9 cellular contexts compared by ENCODE assay signal in the genomic region with DNA sequence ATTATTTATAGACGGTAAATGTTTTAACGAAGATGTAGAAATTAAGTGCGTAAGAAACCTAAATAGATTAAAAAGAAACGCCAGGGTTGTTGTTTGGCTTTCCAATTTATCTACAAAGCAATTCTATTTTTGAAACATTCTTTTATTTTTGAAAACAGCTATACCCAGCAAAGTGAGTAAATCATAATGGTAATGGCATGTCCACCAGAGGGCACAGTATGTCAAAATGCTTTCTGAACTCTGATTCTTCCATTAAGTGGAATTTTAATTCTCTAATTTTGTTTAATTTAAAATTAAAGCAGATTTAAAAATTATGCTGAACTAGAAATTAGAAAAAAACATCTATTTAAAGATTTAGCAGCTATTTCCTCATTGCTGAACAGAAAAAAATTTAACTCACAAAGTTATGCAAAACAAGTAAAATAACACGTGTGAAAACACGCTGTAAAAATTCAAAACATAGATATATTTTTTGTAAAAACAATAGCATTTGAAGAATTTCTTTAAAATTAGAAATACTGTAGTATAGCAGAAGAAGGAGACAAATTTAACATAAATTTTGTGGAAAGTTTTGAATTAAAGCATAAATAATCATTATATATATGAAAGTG. TPM values are rescaled to one million over a fixed set of nuclear protein-coding genes. Genes with fewer than 3 reads are reported as not detected.
DNase-seq lines count a peak whose midpoint lies in the region; ATAC-seq and TF ChIP-seq lines count a peak whose summit lies in the region.
"Had no signal": no experiment of that assay in that cellular context is flagged by ENCODE, and none has a peak within 500 bp of the region (broad histone marks: within the 10 kb centered on the region; RNA-seq: fewer than 3 reads in every experiment).

No MANE protein-coding gene starts in this region.

- intact Hi-C loops in left ventricle myocardium inferior (cut with micrococcal nuclease): no loop called here
- intact Hi-C loops in right cardiac atrium (cut with DNase I): loop anchor here in 1 of 4 donors (10.0 kb wide), 1 partner anchor 541 kb away; no protein-coding TSS in a partner anchor

- H3K4me3 ChIP-seq in left ventricle myocardium inferior: no peak overlapping the region
- no peak overlapping the region for H3K4me3 ChIP-seq in right cardiac atrium (ENCODE audit: low read length)
- no peak overlapping the region for H3K4me3 ChIP-seq in foreskin fibroblast (ENCODE audit: low read depth in 1 of 2, low read length in 2 of 2)
- H3K4me3 ChIP-seq: SJSA1 had no signal

- H3K27ac ChIP-seq in left ventricle myocardium inferior (replicated peaks): no peak overlapping the region
- no peak overlapping the region for H3K27ac ChIP-seq in right cardiac atrium (ENCODE audit: low read length)
- H3K27ac ChIP-seq in RWPE1: no peak overlapping the region
- H3K27ac ChIP-seq: SJSA1 had no signal

- CTCF ChIA-PET in RWPE1 (lab: Yijun Ruan, JAX): interaction anchor here (0.6 to 1.8 kb wide), 6 partner anchors 57 to 558 kb away, joined by 3 to 11 read pairs (median 4); no protein-coding TSS in a partner anchor

- ATAC-seq in right cardiac atrium (no peak), HG03521 (IDR thresholded peaks at IDR 0.05; ENCODE audit: unreplicated experiment) (no peak), GM21528 (IDR thresholded peaks at IDR 0.05; ENCODE audit: low FRiP score, unreplicated experiment) (no peak)

- H3K36me3 ChIP-seq in left ventricle myocardium inferior: no peaks in the 10 kb centered on the region
- H3K36me3 ChIP-seq: SJSA1 had no signal

- H3K27me3 ChIP-seq in left ventricle myocardium inferior (ENCODE audit: low read depth) (peaks cover 7% of the 10 kb centered on the region), right cardiac atrium (ENCODE audit: control insufficient read depth, insufficient read depth) (no peaks in the 10 kb centered on the region)
- H3K27me3 ChIP-seq: SJSA1 had no signal

- H3K4me1 ChIP-seq in left ventricle myocardium inferior: no peaks in the 10 kb centered on the region
- no peaks in the 10 kb centered on the region for H3K4me1 ChIP-seq in right cardiac atrium (ENCODE audit: control insufficient read depth, insufficient read depth, low read length)

- POLR2A ChIA-PET in RWPE1 (lab: Yijun Ruan, JAX; ENCODE audit: low non-redundant PET): no interaction called here

- WGBS in right cardiac atrium: 78% methylated on average over 6 of the region's 6 CpGs

- TF ChIP-seq CTCF in left ventricle myocardium inferior (IDR thresholded peaks at IDR 0.05; ENCODE audit: borderline replicate concordance) (peak; percentile 56), RWPE1 (conservative IDR thresholded peaks at IDR 0.05; ENCODE audit: low read depth) (peak; percentile 64), foreskin fibroblast (IDR thresholded peaks at IDR 0.05; ENCODE audit: low read depth, low read length) (peak; percentile 58)

- no peak for DNase-seq in left ventricle myocardium inferior
- DNase-seq in right cardiac atrium: no peak
- DNase-seq in RWPE1 (ENCODE audit: low spot score): no peak
- peak; percentile 22 to 70 for DNase-seq in foreskin fibroblast
- no peak for DNase-seq in activated gamma-delta T cell treated with Interleukin-2 at 50 U/mL for 16 hours
- no peak for DNase-seq in activated CD4-positive, CD25-positive, alpha-beta regulatory T cell treated with anti-CD3 and anti-CD28 coated beads, Interleukin-2, amount 50 U/mL, for 72 hours

- H3K9me3 ChIP-seq in left ventricle myocardium inferior (replicated peaks) (peaks cover 5% of the 10 kb centered on the region), right cardiac atrium (ENCODE audit: control insufficient read depth, low read length) (no peaks in the 10 kb centered on the region)
- H3K9me3 ChIP-seq: SJSA1 had no signal

RNA-seq across cellular contexts. Expression of a gene that starts 26.5 kb away (rescaled TPM):
- total RNA-seq in left ventricle myocardium inferior (not detected), right cardiac atrium (not detected)
- polyA plus RNA-seq in right cardiac atrium: not detected
- total RNA-seq: SJSA1 had no signal

Comparison
In these comparisons a context has a peak if more than half of its experiments do, and no peak if none do; other contexts are left out.
1. DNase-seq: peak in foreskin fibroblast (2 of 2); none in left ventricle myocardium inferior (single experiment), right cardiac atrium (0 of 3), RWPE1 (single experiment), activated gamma-delta T cell treated with Interleukin-2 at 50 U/mL for 16 hours (single experiment) and activated CD4-positive, CD25-positive, alpha-beta regulatory T cell treated with anti-CD3 and anti-CD28 coated beads, Interleukin-2, amount 50 U/mL, for 72 hours (single experiment).
2. Peak in every context shown above with its lines, with median percentiles within 50 percentile points of each other: CTCF ChIP-seq.